Comparison of ENCODE assay signal across 11 cellular contexts in genomic region chr2:204315236-204315662, GRCh38.
DNase-seq lines count a peak whose midpoint lies in the region; ATAC-seq and TF ChIP-seq lines count a peak whose summit lies in the region.
"Had no signal": no experiment of that assay in that cellular context is flagged by ENCODE, and none has a peak within 500 bp of the region (broad histone marks: within the 10 kb centered on the region; RNA-seq: fewer than 3 reads in every experiment).

No MANE protein-coding gene starts in this region.

- H3K27ac ChIP-seq in RWPE1, result peak overlapping the region; percentile 34; the same call in 1 of the 2 replicates
- peak overlapping the region in 2 of 4 donors; percentile 30 to 56 for H3K27ac ChIP-seq in gastroesophageal sphincter
- H3K27ac ChIP-seq: prostate gland had no signal

- TF ChIP-seq EP300 in gastroesophageal sphincter (IDR thresholded peaks at IDR 0.05), result no peak

- H3K27me3 ChIP-seq in gastroesophageal sphincter, result no peaks in the 10 kb centered on the region

- ATAC-seq in gastroesophageal sphincter, result peak; percentile 88
- ATAC-seq in HG02973 (IDR thresholded peaks at IDR 0.05; ENCODE audit: unreplicated experiment), result no peak

- DNase-seq in DMS79 treated with DMSO at 0.1 percent for 48 hours (lab: John Stamatoyannopoulos, UW), result peak; percentile 83
- peak; percentile 2 for DNase-seq in RWPE1 (ENCODE audit: low spot score)
- DNase-seq in posterior cingulate gyrus, result peak in 8 of 10 donors; percentile 14 to 87 (median 32)
- DNase-seq in middle frontal gyrus (ENCODE audit: extremely low spot score, low spot score), result no peak
- no peak for DNase-seq in NCI-H526 treated with DMSO at 0.1 percent for 48 hours (lab: John Stamatoyannopoulos, UW)
- DNase-seq in COLO668 (lab: John Stamatoyannopoulos, UW; ENCODE audit: unreplicated experiment), result no peak
- DNase-seq: cerebellar nuclear complex, NCI-H2107 had no signal

- H3K4me1 ChIP-seq in gastroesophageal sphincter, result peaks cover 0 to 17% (median 0%) of the 10 kb centered on the region in 3 donors
- H3K4me1 ChIP-seq: prostate gland had no signal

- POLR2A ChIA-PET in RWPE1 (lab: Yijun Ruan, JAX; ENCODE audit: low non-redundant PET), result no interaction called here

- no peaks in the 10 kb centered on the region for H3K36me3 ChIP-seq in gastroesophageal sphincter
- H3K36me3 ChIP-seq: prostate gland had no signal

- WGBS in gastroesophageal sphincter (ENCODE audit: low coverage in 1 of 2), 2 donors, result 17 to 43% methylated on average over 12 of the region's 13 CpGs

- H3K4me3 ChIP-seq in gastroesophageal sphincter, result peak overlapping the region; percentile 12 to 17
- H3K4me3 ChIP-seq: prostate gland had no signal

- no peaks in the 10 kb centered on the region for H3K9me3 ChIP-seq in gastroesophageal sphincter
- H3K9me3 ChIP-seq: prostate gland had no signal

- no peak for TF ChIP-seq POLR2A in gastroesophageal sphincter (IDR thresholded peaks at IDR 0.05)

- intact Hi-C loops in posterior cingulate gyrus (cut with DNase I), result no loop called here

- TF ChIP-seq CTCF in RWPE1 (conservative IDR thresholded peaks at IDR 0.05; ENCODE audit: low read depth), result no peak
- no peak for TF ChIP-seq CTCF in gastroesophageal sphincter (IDR thresholded peaks at IDR 0.05)

- CTCF ChIA-PET in RWPE1 (lab: Yijun Ruan, JAX), result no interaction called here

Comparison
In these comparisons a context has a peak if more than half of its experiments do, and no peak if none do; other contexts are left out.
1. DNase-seq: peak in DMS79 treated with DMSO at 0.1 percent for 48 hours (single experiment), RWPE1 (single experiment) and posterior cingulate gyrus (8 of 10); none in middle frontal gyrus (single experiment), NCI-H526 treated with DMSO at 0.1 percent for 48 hours (single experiment) and COLO668 (single experiment).